Comparison of ENCODE assay signal across 2 cellular contexts in the genomic region with DNA sequence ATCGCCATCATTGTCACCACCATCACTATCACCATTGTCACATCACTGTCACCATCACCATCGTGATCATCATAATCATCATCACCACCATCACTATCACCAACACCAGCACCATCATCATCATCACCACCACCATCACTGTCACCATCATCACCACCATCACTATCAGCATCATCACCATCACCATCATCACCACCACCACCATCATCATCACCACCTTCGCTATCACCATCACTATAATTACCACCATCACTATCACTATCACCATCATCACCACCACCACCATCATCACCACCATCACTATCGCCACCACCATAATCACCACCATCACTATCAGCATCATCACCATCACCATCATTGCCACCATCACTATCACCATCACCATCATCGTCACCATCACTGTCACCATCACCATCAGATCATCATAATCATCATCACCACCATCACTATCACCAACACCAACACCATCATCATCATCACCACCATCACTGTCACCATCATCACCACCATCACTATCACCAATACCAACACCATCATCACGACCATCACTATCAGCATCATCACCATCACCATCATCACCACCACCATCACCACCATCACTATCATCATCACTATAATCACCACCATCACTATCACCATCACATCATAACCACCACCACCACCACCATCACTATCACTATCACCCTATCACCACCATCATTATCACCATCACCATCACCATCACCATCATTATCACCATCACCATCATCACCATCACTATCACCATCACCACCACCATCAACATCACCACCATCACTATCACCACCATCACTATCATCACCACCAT.
A peak's percentile ranks its signal among the peaks of the same experiment; 100 is the strongest.
TF ChIP-seq lines count a peak whose summit lies in the region.

No MANE protein-coding gene starts in this region.

TF ChIP-seq in HepG2, 621 proteins besides CTCF, POLR2A, EP300 and RAD21:
- TF ChIP-seq IKZF1 (IDR thresholded peaks at IDR 0.05) (peak; percentile 28; the same call in 1 of the 2 replicates), CREB1 (IDR thresholded peaks at IDR 0.05) (peak; percentile 94), CREB1 (CRISPR knock-in tag; IDR thresholded peaks at IDR 0.05) (no peak), HMG20B (CRISPR knock-in tag; conservative IDR thresholded peaks at IDR 0.05) (no peak), FOXK2 (IDR thresholded peaks at IDR 0.05) (0 out of 2 replicates have a peak, but pooled peaks have one; percentile 11)
- TF ChIP-seq, protein P1, sequence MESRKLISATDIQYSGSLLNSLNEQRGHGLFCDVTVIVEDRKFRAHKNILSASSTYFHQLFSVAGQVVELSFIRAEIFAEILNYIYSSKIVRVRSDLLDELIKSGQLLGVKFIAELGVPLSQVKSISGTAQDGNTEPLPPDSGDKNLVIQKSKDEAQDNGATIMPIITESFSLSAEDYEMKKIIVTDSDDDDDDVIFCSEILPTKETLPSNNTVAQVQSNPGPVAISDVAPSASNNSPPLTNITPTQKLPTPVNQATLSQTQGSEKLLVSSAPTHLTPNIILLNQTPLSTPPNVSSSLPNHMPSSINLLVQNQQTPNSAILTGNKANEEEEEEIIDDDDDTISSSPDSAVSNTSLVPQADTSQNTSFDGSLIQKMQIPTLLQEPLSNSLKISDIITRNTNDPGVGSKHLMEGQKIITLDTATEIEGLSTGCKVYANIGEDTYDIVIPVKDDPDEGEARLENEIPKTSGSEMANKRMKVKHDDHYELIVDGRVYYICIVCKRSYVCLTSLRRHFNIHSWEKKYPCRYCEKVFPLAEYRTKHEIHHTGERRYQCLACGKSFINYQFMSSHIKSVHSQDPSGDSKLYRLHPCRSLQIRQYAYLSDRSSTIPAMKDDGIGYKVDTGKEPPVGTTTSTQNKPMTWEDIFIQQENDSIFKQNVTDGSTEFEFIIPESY (CRISPR knock-in tag; IDR thresholded peaks at IDR 0.05) = no peak

TF ChIP-seq in GM12878, 131 proteins besides CTCF, POLR2A, EP300 and RAD21:
- TF ChIP-seq, protein P2, sequence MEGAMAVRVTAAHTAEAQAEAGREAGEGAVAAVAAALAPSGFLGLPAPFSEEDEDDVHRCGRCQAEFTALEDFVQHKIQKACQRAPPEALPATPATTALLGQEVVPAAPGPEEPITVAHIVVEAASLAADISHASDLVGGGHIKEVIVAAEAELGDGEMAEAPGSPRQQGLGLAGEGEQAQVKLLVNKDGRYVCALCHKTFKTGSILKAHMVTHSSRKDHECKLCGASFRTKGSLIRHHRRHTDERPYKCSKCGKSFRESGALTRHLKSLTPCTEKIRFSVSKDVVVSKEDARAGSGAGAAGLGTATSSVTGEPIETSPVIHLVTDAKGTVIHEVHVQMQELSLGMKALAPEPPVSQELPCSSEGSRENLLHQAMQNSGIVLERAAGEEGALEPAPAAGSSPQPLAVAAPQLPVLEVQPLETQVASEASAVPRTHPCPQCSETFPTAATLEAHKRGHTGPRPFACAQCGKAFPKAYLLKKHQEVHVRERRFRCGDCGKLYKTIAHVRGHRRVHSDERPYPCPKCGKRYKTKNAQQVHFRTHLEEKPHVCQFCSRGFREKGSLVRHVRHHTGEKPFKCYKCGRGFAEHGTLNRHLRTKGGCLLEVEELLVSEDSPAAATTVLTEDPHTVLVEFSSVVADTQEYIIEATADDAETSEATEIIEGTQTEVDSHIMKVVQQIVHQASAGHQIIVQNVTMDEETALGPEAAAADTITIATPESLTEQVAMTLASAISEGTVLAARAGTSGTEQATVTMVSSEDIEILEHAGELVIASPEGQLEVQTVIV (IDR thresholded peaks at IDR 0.05; ENCODE audit: borderline replicate concordance, partially characterized antibody) = no peak
- TF ChIP-seq HDGF (IDR thresholded peaks at IDR 0.05) = peak; percentile 83
